In the genomic region with DNA sequence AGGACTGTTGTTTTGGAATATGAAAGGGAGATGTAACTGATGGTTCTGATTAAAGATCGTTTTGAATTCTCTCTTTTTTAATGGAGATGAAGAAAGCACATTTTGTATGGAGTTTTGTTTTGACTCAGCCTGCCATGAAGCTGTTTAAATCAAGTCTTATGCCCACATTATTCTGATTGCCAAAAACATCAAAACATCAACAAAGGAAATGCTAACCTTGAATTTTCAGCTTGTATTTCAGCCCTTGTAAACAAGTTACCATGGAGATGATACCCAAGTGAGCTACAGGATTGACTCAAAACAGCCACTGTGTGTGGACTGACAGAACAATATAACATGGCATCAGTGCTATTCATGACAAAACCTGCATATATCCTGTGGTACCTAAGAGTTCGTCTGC, we compare ENCODE assay signal across 18 cellular contexts.
DNase-seq lines count a peak whose midpoint lies in the region; ATAC-seq and TF ChIP-seq lines count a peak whose summit lies in the region.
"Had no signal": no experiment of that assay in that cellular context is flagged by ENCODE, and none has a peak within 500 bp of the region (broad histone marks: within the 10 kb centered on the region; RNA-seq: fewer than 3 reads in every experiment).

No MANE protein-coding gene starts in this region.

- H3K4me3 ChIP-seq in GM23338, result no peak overlapping the region
- H3K4me3 ChIP-seq: A549, HAP-1, K562 had no signal

- H3K27ac ChIP-seq in GM23338 (ENCODE audit: low read depth), result no peak overlapping the region
- H3K27ac ChIP-seq: 22Rv1, A549, C4-2B, HL-60 had no signal

- no peaks in the 10 kb centered on the region for H4K20me1 ChIP-seq in GM23338 (replicated peaks; ENCODE audit: insufficient read depth)

- H3K9me3 Mint-ChIP-seq in GM23338, result no peaks in the 10 kb centered on the region
- no peaks in the 10 kb centered on the region for H3K9me3 Mint-ChIP-seq in brain
- H3K9me3 Mint-ChIP-seq in neural crest cell, result no peaks in the 10 kb centered on the region
- H3K9me3 Mint-ChIP-seq: CD4-positive, alpha-beta T cell had no signal

- ATAC-seq in GM23338, result no peak
- ATAC-seq: A549, K562 had no signal

- no peaks in the 10 kb centered on the region for H3K4me1 ChIP-seq in GM23338 (ENCODE audit: insufficient read depth)
- H3K4me1 ChIP-seq: A549 had no signal

- H3K79me2 ChIP-seq in GM23338 (replicated peaks; ENCODE audit: insufficient read depth), result no peaks in the 10 kb centered on the region

- H3K36me3 Mint-ChIP-seq in GM23338 (ENCODE audit: low read depth), result no peaks in the 10 kb centered on the region
- no peaks in the 10 kb centered on the region for H3K36me3 Mint-ChIP-seq in brain
- H3K36me3 Mint-ChIP-seq in neural crest cell (ENCODE audit: low read depth), result no peaks in the 10 kb centered on the region

- H3K4me1 Mint-ChIP-seq in GM23338, result peaks cover 13% of the 10 kb centered on the region; the same call in 2 of the 3 replicates
- peaks cover 29% of the 10 kb centered on the region for H3K4me1 Mint-ChIP-seq in brain
- H3K4me1 Mint-ChIP-seq in neural crest cell, result peaks cover 21% of the 10 kb centered on the region

- no peaks in the 10 kb centered on the region for H3K9me2 ChIP-seq in GM23338 (ENCODE audit: insufficient read depth)

- H3K36me3 ChIP-seq in GM23338 (ENCODE audit: insufficient read depth), result no peaks in the 10 kb centered on the region
- H3K36me3 ChIP-seq: HAP-1 had no signal

- H3K27ac Mint-ChIP-seq in GM23338 (peak overlapping the region; percentile 56; the same call in 1 of the 2 replicates), brain (peak overlapping the region in 4 of 5 experiments; percentile 72 to 87 (median 82)), neural crest cell (ENCODE audit: unreplicated experiment) (peak overlapping the region; percentile 29)
- H3K27ac Mint-ChIP-seq: CD4-positive, alpha-beta T cell had no signal

- H3K27me3 ChIP-seq in GM23338 (ENCODE audit: insufficient read depth), result no peaks in the 10 kb centered on the region

- no peaks in the 10 kb centered on the region for H3K27me3 Mint-ChIP-seq in GM23338 (ENCODE audit: insufficient read depth, low read depth, poor library complexity)
- no peaks in the 10 kb centered on the region for H3K27me3 Mint-ChIP-seq in brain
- H3K27me3 Mint-ChIP-seq in neural crest cell (ENCODE audit: low read depth), result no peaks in the 10 kb centered on the region
- H3K27me3 Mint-ChIP-seq: CD4-positive, alpha-beta T cell had no signal

- no peak overlapping the region for H3K4me2 ChIP-seq in GM23338
- H3K4me2 ChIP-seq: A549 had no signal

- no peak overlapping the region for H2AFZ ChIP-seq in GM23338

- no peaks in the 10 kb centered on the region for H3F3A ChIP-seq in GM23338 (replicated peaks; ENCODE audit: low read depth)

- no peak overlapping the region for H3K4me3 Mint-ChIP-seq in GM23338
- H3K4me3 Mint-ChIP-seq in brain, result peak overlapping the region in 2 of 5 experiments; percentile 35 to 72
- peak overlapping the region; percentile 47 for H3K4me3 Mint-ChIP-seq in neural crest cell
- H3K4me3 Mint-ChIP-seq: CD4-positive, alpha-beta T cell had no signal

- no peak for TF ChIP-seq CTCF in GM23338 (conservative IDR thresholded peaks at IDR 0.05; ENCODE audit: low read depth in 2 of 2)
- no peak for TF ChIP-seq CTCF in brain (conservative IDR thresholded peaks at IDR 0.05)
- no peak for TF ChIP-seq CTCF in neural crest cell (conservative IDR thresholded peaks at IDR 0.05)

- DNase-seq in GM23338 (ENCODE audit: low spot score) (peak; percentile 1), neural crest cell (ENCODE audit: low read depth, low spot score) (no peak), pons (ENCODE audit: low spot score) (peak; percentile 3), hypothalamus (lab: John Stamatoyannopoulos, UW) (no peak), amniotic stem cell (lab: John Stamatoyannopoulos, UW) (no peak), COR-L47 (lab: John Stamatoyannopoulos, UW) (no peak)
- DNase-seq: AML-193; CD4-positive, alpha-beta T cell; DND-41; EL; IMR-90 had no signal

TF ChIP-seq in GM23338, 12 proteins besides CTCF, POLR2A, EP300 and RAD21 (continues in another document):
- TF ChIP-seq POLR2AphosphoS5 (IDR thresholded peaks at IDR 0.05; ENCODE audit: low read depth), result no peak
- no peak for TF ChIP-seq CREB1 (CRISPR knock-in tag; IDR thresholded peaks at IDR 0.05; ENCODE audit: low read depth)
- TF ChIP-seq, protein P1, sequence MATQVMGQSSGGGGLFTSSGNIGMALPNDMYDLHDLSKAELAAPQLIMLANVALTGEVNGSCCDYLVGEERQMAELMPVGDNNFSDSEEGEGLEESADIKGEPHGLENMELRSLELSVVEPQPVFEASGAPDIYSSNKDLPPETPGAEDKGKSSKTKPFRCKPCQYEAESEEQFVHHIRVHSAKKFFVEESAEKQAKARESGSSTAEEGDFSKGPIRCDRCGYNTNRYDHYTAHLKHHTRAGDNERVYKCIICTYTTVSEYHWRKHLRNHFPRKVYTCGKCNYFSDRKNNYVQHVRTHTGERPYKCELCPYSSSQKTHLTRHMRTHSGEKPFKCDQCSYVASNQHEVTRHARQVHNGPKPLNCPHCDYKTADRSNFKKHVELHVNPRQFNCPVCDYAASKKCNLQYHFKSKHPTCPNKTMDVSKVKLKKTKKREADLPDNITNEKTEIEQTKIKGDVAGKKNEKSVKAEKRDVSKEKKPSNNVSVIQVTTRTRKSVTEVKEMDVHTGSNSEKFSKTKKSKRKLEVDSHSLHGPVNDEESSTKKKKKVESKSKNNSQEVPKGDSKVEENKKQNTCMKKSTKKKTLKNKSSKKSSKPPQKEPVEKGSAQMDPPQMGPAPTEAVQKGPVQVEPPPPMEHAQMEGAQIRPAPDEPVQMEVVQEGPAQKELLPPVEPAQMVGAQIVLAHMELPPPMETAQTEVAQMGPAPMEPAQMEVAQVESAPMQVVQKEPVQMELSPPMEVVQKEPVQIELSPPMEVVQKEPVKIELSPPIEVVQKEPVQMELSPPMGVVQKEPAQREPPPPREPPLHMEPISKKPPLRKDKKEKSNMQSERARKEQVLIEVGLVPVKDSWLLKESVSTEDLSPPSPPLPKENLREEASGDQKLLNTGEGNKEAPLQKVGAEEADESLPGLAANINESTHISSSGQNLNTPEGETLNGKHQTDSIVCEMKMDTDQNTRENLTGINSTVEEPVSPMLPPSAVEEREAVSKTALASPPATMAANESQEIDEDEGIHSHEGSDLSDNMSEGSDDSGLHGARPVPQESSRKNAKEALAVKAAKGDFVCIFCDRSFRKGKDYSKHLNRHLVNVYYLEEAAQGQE (IDR thresholded peaks at IDR 0.05; ENCODE audit: unreplicated experiment), result no peak
- TF ChIP-seq NANOG (IDR thresholded peaks at IDR 0.05; ENCODE audit: borderline replicate concordance), result no peak
- TF ChIP-seq, protein P2, sequence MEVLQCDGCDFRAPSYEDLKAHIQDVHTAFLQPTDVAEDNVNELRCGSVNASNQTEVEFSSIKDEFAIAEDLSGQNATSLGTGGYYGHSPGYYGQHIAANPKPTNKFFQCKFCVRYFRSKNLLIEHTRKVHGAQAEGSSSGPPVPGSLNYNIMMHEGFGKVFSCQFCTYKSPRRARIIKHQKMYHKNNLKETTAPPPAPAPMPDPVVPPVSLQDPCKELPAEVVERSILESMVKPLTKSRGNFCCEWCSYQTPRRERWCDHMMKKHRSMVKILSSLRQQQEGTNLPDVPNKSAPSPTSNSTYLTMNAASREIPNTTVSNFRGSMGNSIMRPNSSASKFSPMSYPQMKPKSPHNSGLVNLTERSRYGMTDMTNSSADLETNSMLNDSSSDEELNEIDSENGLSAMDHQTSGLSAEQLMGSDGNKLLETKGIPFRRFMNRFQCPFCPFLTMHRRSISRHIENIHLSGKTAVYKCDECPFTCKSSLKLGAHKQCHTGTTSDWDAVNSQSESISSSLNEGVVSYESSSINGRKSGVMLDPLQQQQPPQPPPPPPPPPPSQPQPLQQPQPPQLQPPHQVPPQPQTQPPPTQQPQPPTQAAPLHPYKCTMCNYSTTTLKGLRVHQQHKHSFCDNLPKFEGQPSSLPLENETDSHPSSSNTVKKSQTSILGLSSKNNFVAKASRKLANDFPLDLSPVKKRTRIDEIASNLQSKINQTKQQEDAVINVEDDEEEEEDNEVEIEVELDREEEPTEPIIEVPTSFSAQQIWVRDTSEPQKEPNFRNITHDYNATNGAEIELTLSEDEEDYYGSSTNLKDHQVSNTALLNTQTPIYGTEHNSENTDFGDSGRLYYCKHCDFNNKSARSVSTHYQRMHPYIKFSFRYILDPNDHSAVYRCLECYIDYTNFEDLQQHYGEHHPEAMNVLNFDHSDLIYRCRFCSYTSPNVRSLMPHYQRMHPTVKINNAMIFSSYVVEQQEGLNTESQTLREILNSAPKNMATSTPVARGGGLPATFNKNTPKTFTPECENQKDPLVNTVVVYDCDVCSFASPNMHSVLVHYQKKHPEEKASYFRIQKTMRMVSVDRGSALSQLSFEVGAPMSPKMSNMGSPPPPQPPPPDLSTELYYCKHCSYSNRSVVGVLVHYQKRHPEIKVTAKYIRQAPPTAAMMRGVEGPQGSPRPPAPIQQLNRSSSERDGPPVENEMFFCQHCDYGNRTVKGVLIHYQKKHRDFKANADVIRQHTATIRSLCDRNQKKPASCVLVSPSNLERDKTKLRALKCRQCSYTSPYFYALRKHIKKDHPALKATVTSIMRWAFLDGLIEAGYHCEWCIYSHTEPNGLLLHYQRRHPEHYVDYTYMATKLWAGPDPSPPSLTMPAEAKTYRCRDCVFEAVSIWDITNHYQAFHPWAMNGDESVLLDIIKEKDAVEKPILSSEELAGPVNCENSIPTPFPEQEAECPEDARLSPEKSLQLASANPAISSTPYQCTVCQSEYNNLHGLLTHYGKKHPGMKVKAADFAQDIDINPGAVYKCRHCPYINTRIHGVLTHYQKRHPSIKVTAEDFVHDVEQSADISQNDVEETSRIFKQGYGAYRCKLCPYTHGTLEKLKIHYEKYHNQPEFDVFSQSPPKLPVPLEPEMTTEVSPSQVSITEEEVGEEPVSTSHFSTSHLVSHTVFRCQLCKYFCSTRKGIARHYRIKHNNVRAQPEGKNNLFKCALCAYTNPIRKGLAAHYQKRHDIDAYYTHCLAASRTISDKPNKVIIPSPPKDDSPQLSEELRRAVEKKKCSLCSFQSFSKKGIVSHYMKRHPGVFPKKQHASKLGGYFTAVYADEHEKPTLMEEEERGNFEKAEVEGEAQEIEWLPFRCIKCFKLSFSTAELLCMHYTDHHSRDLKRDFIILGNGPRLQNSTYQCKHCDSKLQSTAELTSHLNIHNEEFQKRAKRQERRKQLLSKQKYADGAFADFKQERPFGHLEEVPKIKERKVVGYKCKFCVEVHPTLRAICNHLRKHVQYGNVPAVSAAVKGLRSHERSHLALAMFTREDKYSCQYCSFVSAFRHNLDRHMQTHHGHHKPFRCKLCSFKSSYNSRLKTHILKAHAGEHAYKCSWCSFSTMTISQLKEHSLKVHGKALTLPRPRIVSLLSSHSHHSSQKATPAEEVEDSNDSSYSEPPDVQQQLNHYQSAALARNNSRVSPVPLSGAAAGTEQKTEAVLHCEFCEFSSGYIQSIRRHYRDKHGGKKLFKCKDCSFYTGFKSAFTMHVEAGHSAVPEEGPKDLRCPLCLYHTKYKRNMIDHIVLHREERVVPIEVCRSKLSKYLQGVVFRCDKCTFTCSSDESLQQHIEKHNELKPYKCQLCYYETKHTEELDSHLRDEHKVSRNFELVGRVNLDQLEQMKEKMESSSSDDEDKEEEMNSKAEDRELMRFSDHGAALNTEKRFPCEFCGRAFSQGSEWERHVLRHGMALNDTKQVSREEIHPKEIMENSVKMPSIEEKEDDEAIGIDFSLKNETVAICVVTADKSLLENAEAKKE (CRISPR knock-in tag; IDR thresholded peaks at IDR 0.05), result no peak
- no peak for TF ChIP-seq JUNB (IDR thresholded peaks at IDR 0.05; ENCODE audit: unreplicated experiment)

Comparison
In these comparisons a context has a peak if more than half of its experiments do, and no peak if none do; other contexts are left out.
1. DNase-seq: peak in GM23338 (single experiment) and pons (single experiment); none in neural crest cell (single experiment), hypothalamus (0 of 51), amniotic stem cell (single experiment) and COR-L47 (single experiment).
2. H3K27ac Mint-ChIP-seq: peak in every context shown above with its lines; median percentile 82 in brain; 56 in GM23338; 29 in neural crest cell.